ENCODE assay signal across 23 cellular contexts in the genomic region with DNA sequence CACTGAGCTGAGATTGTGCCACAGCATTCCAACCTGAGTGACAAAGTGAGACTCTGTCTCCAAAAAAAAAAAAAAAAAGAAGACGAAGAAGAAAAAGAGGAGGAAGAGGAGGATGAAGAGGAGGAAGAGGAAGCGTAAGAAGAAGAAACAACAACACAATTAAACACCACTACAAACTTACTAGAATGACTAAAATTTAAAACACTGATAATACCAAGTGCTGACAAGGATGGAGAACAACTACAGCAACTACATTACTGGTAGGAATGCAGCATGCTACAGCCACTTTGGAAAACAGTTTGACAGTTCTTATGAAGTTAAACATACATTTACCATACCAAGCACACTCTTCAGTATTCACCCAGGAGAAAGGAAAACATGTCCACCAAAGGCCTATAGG.
"Had no signal": no experiment of that assay in that cellular context is flagged by ENCODE, and none has a peak within 500 bp of the region (broad histone marks: within the 10 kb centered on the region; RNA-seq: fewer than 3 reads in every experiment).

No MANE protein-coding gene starts in this region.

- FAIRE-seq: HTR-8/SVneo, RCC 7860 had no signal

- H3K27ac ChIP-seq: HL-60 had no signal

- H3K9me3 Mint-ChIP-seq: T-cell had no signal

- ATAC-seq: T-cell had no signal

- H3K4me2 ChIP-seq: SK-N-SH had no signal

- H3K9me3 ChIP-seq: SK-N-SH had no signal

- H3K27ac Mint-ChIP-seq: T-cell had no signal

- DNase-seq: Karpas-422, KG1, MM.1S, NCI-H1092 treated with DMSO at 0.1 percent for 48 hours, NCI-H1436, NCI-H187, NCI-H2029, NCI-H2081 treated with DMSO at 0.1 percent for 48 hours, NCI-H2171, NCI-H226, NCI-H446, NCI-H510A, NCI-H524 treated with DMSO at 0.1 percent for 48 hours, NCI-H69, NCI-H774, RPMI8226, SHP77, SK-N-SH, SW 1271, T-cell had no signal

- H3K9ac ChIP-seq: SK-N-SH had no signal

- H3K27me3 Mint-ChIP-seq: T-cell had no signal
